In genomic region chr6:105747823-105748405, GRCh38 we compare ENCODE assay signal across 25 cellular contexts.
"Had no signal": no experiment of that assay in that cellular context is flagged by ENCODE, and none has a peak within 500 bp of the region (broad histone marks: within the 10 kb centered on the region; RNA-seq: fewer than 3 reads in every experiment).

No MANE protein-coding gene starts in this region.

- H3K4me2 ChIP-seq: neural progenitor cell had no signal

- H3K36me3 ChIP-seq: esophagus muscularis mucosa, gastroesophageal sphincter, left lung, lower lobe of right lung, neural progenitor cell, pancreas, suprapubic skin, tibial artery, upper lobe of right lung, vagina had no signal

- H3K36me3 Mint-ChIP-seq: natural killer cell treated with Interleukin-12 subunit alpha and Interleukin-12 subunit beta and Interleukin-15 and Interleukin-18, amount 100 ng/mL, for 72 hours; neural progenitor cell; stimulated activated effector memory CD8-positive, alpha-beta T cell treated with anti-CD3 and anti-CD28 coated beads, Interleukin-12 subunit alpha, Interleukin-12 subunit beta, amount 100 ng/mL, for 72 hours had no signal

- ATAC-seq: gastroesophageal sphincter; natural killer cell treated with Interleukin-12 subunit alpha and Interleukin-12 subunit beta and Interleukin-15 and Interleukin-18, amount 100 ng/mL, for 72 hours; right cardiac atrium; stimulated activated naive CD8-positive, alpha-beta T cell treated with anti-CD3 and anti-CD28 coated beads, Interleukin-15, Interleukin-2, amounts not matched to agents 100 U/mL and 50 U/mL, for 24 hours had no signal

- H3K9me3 Mint-ChIP-seq: immature natural killer cell; natural killer cell treated with Interleukin-12 subunit alpha and Interleukin-12 subunit beta and Interleukin-15 and Interleukin-18, amount 100 ng/mL, for 72 hours; neural progenitor cell; stimulated activated effector memory CD8-positive, alpha-beta T cell treated with anti-CD3 and anti-CD28 coated beads, Interleukin-12 subunit alpha, Interleukin-12 subunit beta, amount 100 ng/mL, for 72 hours had no signal

- H3K9me3 ChIP-seq: esophagus muscularis mucosa, gastroesophageal sphincter, left lung, lower lobe of right lung, pancreas, suprapubic skin, tibial artery, upper lobe of right lung, vagina had no signal

- H3K27me3 ChIP-seq: esophagus muscularis mucosa, gastroesophageal sphincter, left lung, neural progenitor cell, pancreas, suprapubic skin, tibial artery, upper lobe of right lung, vagina had no signal

- H3K27ac ChIP-seq: esophagus muscularis mucosa, gastroesophageal sphincter, left lung, lower lobe of right lung, neural progenitor cell, pancreas, suprapubic skin, tibial artery, upper lobe of right lung, vagina had no signal

- H3K4me3 Mint-ChIP-seq: immature natural killer cell; memory B cell; natural killer cell treated with Interleukin-12 subunit alpha and Interleukin-12 subunit beta and Interleukin-15 and Interleukin-18, amount 100 ng/mL, for 72 hours; neural progenitor cell; stimulated activated effector memory CD8-positive, alpha-beta T cell treated with anti-CD3 and anti-CD28 coated beads, Interleukin-12 subunit alpha, Interleukin-12 subunit beta, amount 100 ng/mL, for 72 hours had no signal

- H3K27ac Mint-ChIP-seq: memory B cell; natural killer cell treated with Interleukin-12 subunit alpha and Interleukin-12 subunit beta and Interleukin-15 and Interleukin-18, amount 100 ng/mL, for 72 hours; neural progenitor cell; progenitor cell of endocrine pancreas; stimulated activated effector memory CD8-positive, alpha-beta T cell treated with anti-CD3 and anti-CD28 coated beads, Interleukin-12 subunit alpha, Interleukin-12 subunit beta, amount 100 ng/mL, for 72 hours had no signal

- H3K4me1 Mint-ChIP-seq: immature natural killer cell had no signal

- H2AFZ ChIP-seq: neural progenitor cell had no signal

- H3K4me1 ChIP-seq: esophagus muscularis mucosa, gastroesophageal sphincter, lower lobe of right lung, pancreas, tibial artery, upper lobe of right lung had no signal

- DNase-seq: cortex of kidney; effector memory CD4-positive, alpha-beta T cell; glutamatergic neuron; immature natural killer cell; lower lobe of right lung; midbrain; nucleus accumbens; pancreas; small intestine; stimulated activated CD4-positive, alpha-beta T cell treated with anti-CD3 and anti-CD28 coated beads, Interleukin-2, amount 100 ng/mL, for 48 hours; stimulated activated CD8-positive, alpha-beta memory T cell treated with anti-CD3 and anti-CD28 coated beads, Interleukin-4, amount 100 ng/mL, for 48 hours; stimulated activated naive CD8-positive, alpha-beta T cell treated with anti-CD3 and anti-CD28 coated beads, Interleukin-15, Interleukin-2, amounts not matched to agents 100 U/mL and 50 U/mL, for 24 hours; tibial artery; upper lobe of right lung had no signal

- H3K9ac ChIP-seq: neural progenitor cell had no signal

- H3K4me3 ChIP-seq: esophagus muscularis mucosa, gastroesophageal sphincter, left lung, lower lobe of right lung, neural progenitor cell, pancreas, suprapubic skin, tibial artery, upper lobe of right lung, vagina had no signal
